In genomic region chr12:60106207-60106606, GRCh38 we compare ENCODE assay signal across 12 cellular contexts.
DNase-seq lines count a peak whose midpoint lies in the region; ATAC-seq and TF ChIP-seq lines count a peak whose summit lies in the region.
"Had no signal": no experiment of that assay in that cellular context is flagged by ENCODE, and none has a peak within 500 bp of the region (broad histone marks: within the 10 kb centered on the region; RNA-seq: fewer than 3 reads in every experiment).

No MANE protein-coding gene starts in this region.

- intact Hi-C loops in body of pancreas (cut with DNase I) (no loop called here), left lung (cut with DNase I) (no loop called here), A673 (cut with micrococcal nuclease; ENCODE audit: unreplicated experiment) (loop anchor here (10.0 kb wide), 1 partner anchor 379 kb away; no protein-coding TSS in a partner anchor)

- CTCF ChIA-PET in A673 (lab: Charles Lee) = no interaction called here

- TF ChIP-seq POLR2A in body of pancreas (IDR thresholded peaks at IDR 0.05) = no peak

- TF ChIP-seq CTCF in body of pancreas (IDR thresholded peaks at IDR 0.05) (peak in 5 of 7 experiments; percentile 24 to 39 (median 33)), left lung (IDR thresholded peaks at IDR 0.05) (no peak), A673 (conservative IDR thresholded peaks at IDR 0.05; ENCODE audit: low read depth, low read length) (no peak; the same call in 1 of the 2 replicates)

- no TSS peak for BruUV-seq in A673 (replicated peaks; lab: Mats Ljungman, UMichigan)

- 16 to 21% methylated on average over 1 of the region's 1 CpG for WGBS in body of pancreas, 2 donors

- H3K27me3 ChIP-seq in body of pancreas (no peaks in the 10 kb centered on the region), left lung (no peaks in the 10 kb centered on the region), A673 (replicated peaks; ENCODE audit: insufficient read depth, low read depth, low read length, poor library complexity) (no peaks in the 10 kb centered on the region)
- H3K27me3 ChIP-seq: neutrophil had no signal

- ATAC-seq in body of pancreas = no peak
- peak; percentile 19 for ATAC-seq in left lung
- ATAC-seq in stimulated activated naive CD8-positive, alpha-beta T cell treated with anti-CD3 and anti-CD28 coated beads, Interleukin-15, amount 100 ng/mL, for 72 hours = no peak
- ATAC-seq in GM21825 (IDR thresholded peaks at IDR 0.05; ENCODE audit: unreplicated experiment) = no peak

- POLR2A ChIA-PET in A673 (lab: Charles Lee; ENCODE audit: low non-redundant PET) = no interaction called here

- DNase-seq in DMS53 (lab: John Stamatoyannopoulos, UW) (peak; percentile 53), M059J (ENCODE audit: low read depth) (peak; percentile 32), body of pancreas (no peak), left lung (no peak), A673 (ENCODE audit: low spot score) (no peak)
- no peak for DNase-seq in stimulated activated naive CD8-positive, alpha-beta T cell treated with anti-CD3 and anti-CD28 coated beads, Interleukin-15, amount 100 ng/mL, for 72 hours
- no peak for DNase-seq in activated CD8-positive, alpha-beta memory T cell treated with anti-CD3 and anti-CD28 coated beads, Interleukin-2, amount 50 U/mL, for 4 hours
- DNase-seq: activated CD8-positive, alpha-beta memory T cell treated with anti-CD3 and anti-CD28 coated beads for 24 hours; activated naive CD8-positive, alpha-beta T cell treated with anti-CD3 and anti-CD28 coated beads for 36 hours; NCI-H510A treated with DMSO at 0.1 percent for 48 hours had no signal

- no peak overlapping the region for H3K27ac Mint-ChIP-seq in stimulated activated naive CD8-positive, alpha-beta T cell treated with anti-CD3 and anti-CD28 coated beads, Interleukin-15, amount 100 ng/mL, for 72 hours
- H3K27ac Mint-ChIP-seq: activated naive CD8-positive, alpha-beta T cell treated with anti-CD3 and anti-CD28 coated beads for 36 hours had no signal

- H3K36me3 ChIP-seq in body of pancreas (replicated peaks in 1 of 2; ENCODE audit: insufficient read depth in 1 of 2, low read depth in 2 of 2) (no peaks in the 10 kb centered on the region), left lung (no peaks in the 10 kb centered on the region), A673 (ENCODE audit: insufficient read depth, low read length, poor library complexity, severe bottlenecking) (no peaks in the 10 kb centered on the region)
- H3K36me3 ChIP-seq: neutrophil had no signal

- H3K27ac ChIP-seq in body of pancreas (no peak overlapping the region), left lung (no peak overlapping the region), A673 (ENCODE audit: low read depth, low read length, poor library complexity, severe bottlenecking) (no peak overlapping the region)
- H3K27ac ChIP-seq: neutrophil had no signal

- no peaks in the 10 kb centered on the region for H3K9me3 ChIP-seq in body of pancreas
- H3K9me3 ChIP-seq in left lung = no peaks in the 10 kb centered on the region
- H3K9me3 ChIP-seq in A673 (ENCODE audit: low read depth, low read length, poor library complexity, severe bottlenecking) = no peaks in the 10 kb centered on the region
- H3K9me3 ChIP-seq: neutrophil had no signal

- no peaks in the 10 kb centered on the region for H3K4me1 Mint-ChIP-seq in stimulated activated naive CD8-positive, alpha-beta T cell treated with anti-CD3 and anti-CD28 coated beads, Interleukin-15, amount 100 ng/mL, for 72 hours
- H3K4me1 Mint-ChIP-seq: activated naive CD8-positive, alpha-beta T cell treated with anti-CD3 and anti-CD28 coated beads for 36 hours had no signal

- H3K27me3 Mint-ChIP-seq in stimulated activated naive CD8-positive, alpha-beta T cell treated with anti-CD3 and anti-CD28 coated beads, Interleukin-15, amount 100 ng/mL, for 72 hours = no peaks in the 10 kb centered on the region
- H3K27me3 Mint-ChIP-seq: activated naive CD8-positive, alpha-beta T cell treated with anti-CD3 and anti-CD28 coated beads for 36 hours had no signal

- no peak overlapping the region for H3K4me3 Mint-ChIP-seq in stimulated activated naive CD8-positive, alpha-beta T cell treated with anti-CD3 and anti-CD28 coated beads, Interleukin-15, amount 100 ng/mL, for 72 hours
- H3K4me3 Mint-ChIP-seq: activated naive CD8-positive, alpha-beta T cell treated with anti-CD3 and anti-CD28 coated beads for 36 hours had no signal

- H3K9me3 Mint-ChIP-seq in stimulated activated naive CD8-positive, alpha-beta T cell treated with anti-CD3 and anti-CD28 coated beads, Interleukin-15, amount 100 ng/mL, for 72 hours = peaks cover 0 to 4% of the 10 kb centered on the region in 2 donors
- H3K9me3 Mint-ChIP-seq: activated naive CD8-positive, alpha-beta T cell treated with anti-CD3 and anti-CD28 coated beads for 36 hours had no signal

- H3K4me3 ChIP-seq in body of pancreas (no peak overlapping the region), left lung (no peak overlapping the region), A673 (ENCODE audit: low read depth, low read length, poor library complexity, severe bottlenecking) (no peak overlapping the region)

- no peaks in the 10 kb centered on the region for H3K4me1 ChIP-seq in body of pancreas
- H3K4me1 ChIP-seq in left lung = no peaks in the 10 kb centered on the region
- no peaks in the 10 kb centered on the region for H3K4me1 ChIP-seq in A673 (ENCODE audit: insufficient read depth, low read length, poor library complexity, severe bottlenecking)

Comparison
In these comparisons a context has a peak if more than half of its experiments do, and no peak if none do; other contexts are left out.
1. DNase-seq: peak in DMS53 (single experiment) and M059J (single experiment); none in body of pancreas (0 of 4), left lung (0 of 2), stimulated activated naive CD8-positive, alpha-beta T cell treated with anti-CD3 and anti-CD28 coated beads, Interleukin-15, amount 100 ng/mL, for 72 hours (0 of 2), A673 (single experiment) and activated CD8-positive, alpha-beta memory T cell treated with anti-CD3 and anti-CD28 coated beads, Interleukin-2, amount 50 U/mL, for 4 hours (single experiment).
2. CTCF ChIP-seq: peak in body of pancreas (5 of 7); none in left lung (0 of 2) and A673 (single experiment).